ENCODE assay signal across 9 cellular contexts in the genomic region with DNA sequence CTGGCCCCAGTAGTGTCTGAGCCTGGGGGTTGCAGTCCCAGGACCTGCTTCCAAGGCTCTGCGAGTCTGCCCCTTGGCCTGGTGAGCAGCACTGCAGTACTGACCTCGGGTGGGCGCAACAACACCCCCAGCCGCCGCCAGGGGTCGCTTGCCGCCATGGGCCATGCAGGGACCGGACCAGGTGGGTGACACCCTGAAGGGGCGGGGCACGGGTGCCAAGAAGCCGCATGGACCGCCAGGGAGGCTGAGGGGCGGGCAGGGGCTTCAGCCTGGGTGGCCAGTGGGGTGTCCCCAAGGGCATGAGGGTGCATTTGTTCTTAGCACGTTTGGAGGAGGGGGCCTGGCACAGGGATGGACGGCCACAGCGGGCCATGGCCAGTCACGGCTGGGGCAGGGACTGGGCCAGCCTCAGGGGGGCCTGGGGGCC. TPM values are rescaled to one million over a fixed set of nuclear protein-coding genes. Genes with fewer than 3 reads are reported as not detected.
A peak's percentile ranks its signal among the peaks of the same experiment; 100 is the strongest.
DNase-seq lines count a peak whose midpoint lies in the region; ATAC-seq, FAIRE-seq and TF ChIP-seq lines count a peak whose summit lies in the region.
"Had no signal": no experiment of that assay in that cellular context is flagged by ENCODE, and none has a peak within 500 bp of the region (broad histone marks: within the 10 kb centered on the region; RNA-seq: fewer than 3 reads in every experiment).

No MANE protein-coding gene starts in this region.

- DNase-seq in GM12892 (ENCODE audit: insufficient read length), result peak; percentile 87
- peak in 70 of 76 experiments; percentile 4 to 86 (median 68) for DNase-seq in HUDEP-2 (lab: John Stamatoyannopoulos, UW; ENCODE audit: unreplicated experiment in 76 of 76)
- peak; percentile 77 for DNase-seq in SK-MEL-5 (ENCODE audit: low read depth, low spot score)
- peak; percentile 72 for DNase-seq in activated gamma-delta T cell treated with Interleukin-2 at 50 U/mL for 16 hours
- DNase-seq in Right ventricle myocardium superior, result peak; percentile 81
- DNase-seq in retinal pigment epithelial cell (ENCODE audit: low read depth), result no peak
- DNase-seq in GDM1 (lab: John Stamatoyannopoulos, UW), result no peak

- intact Hi-C loops in Right ventricle myocardium superior (cut with DNase I), result loop anchor here (2.0 to 5.0 kb wide), 2 partner anchors 66 to 153 kb away; no protein-coding TSS in a partner anchor

- peak; percentile 93 for TF ChIP-seq CTCF in retinal pigment epithelial cell (conservative IDR thresholded peaks at IDR 0.05; ENCODE audit: low read depth, low read length)

- H3K4me3 ChIP-seq in retinal pigment epithelial cell (ENCODE audit: low read length), result no peak overlapping the region

- TF ChIP-seq POLR2A in GM12892 (IDR thresholded peaks at IDR 0.05; ENCODE audit: low read depth, low read length), result no peak

- in situ Hi-C loops in SK-MEL-5 (cut with HindIII; ENCODE audit: low pct_unique_long_range_greater_than_20kb, low sequenced_read_pairs), result no loop called here

- peak; percentile 62 for FAIRE-seq in GM12892 (lab: Jason Lieb, UNC)
- FAIRE-seq: endometrium had no signal

- ATAC-seq in Right ventricle myocardium superior (ENCODE audit: poor library complexity) (peak; percentile 83), HG02884 (IDR thresholded peaks at IDR 0.05; ENCODE audit: unreplicated experiment) (no peak)

RNA-seq across cellular contexts. Expression of gene TACC3, which starts 25.0 kb away (rescaled TPM):
- 40.1 TPM for polyA plus RNA-seq in GM12892 (2012; ENCODE audit: missing spikeins)
- total RNA-seq in SK-MEL-5 (2014; rRNA removed; shearing (Covaris generic)), result 9.7 and 13.7 TPM in 2 replicates
- 56.3 and 67.8 TPM in 2 replicates for polyA plus RNA-seq in SK-MEL-5 (2015; cell fraction: cytosol; rRNA removed)
- polyA plus RNA-seq in SK-MEL-5 (2015; cell fraction: nucleus; rRNA removed), result 72.7 and 103 TPM in 2 replicates
- total RNA-seq in Right ventricle myocardium superior, result 7.0 TPM

RNA-seq across cellular contexts. Expression of gene TMEM129, which starts 25.2 kb away (rescaled TPM):
- 7.7 TPM for polyA plus RNA-seq in GM12892 (2012; ENCODE audit: missing spikeins)
- 27.1 and 27.2 TPM in 2 replicates for total RNA-seq in SK-MEL-5 (2014; rRNA removed; shearing (Covaris generic))
- polyA plus RNA-seq in SK-MEL-5 (2015; cell fraction: cytosol; rRNA removed), result 61.8 and 63.7 TPM in 2 replicates
- polyA plus RNA-seq in SK-MEL-5 (2015; cell fraction: nucleus; rRNA removed), result 66.6 and 98.2 TPM in 2 replicates
- 28.6 TPM for total RNA-seq in Right ventricle myocardium superior

RNA-seq across cellular contexts. Expression of gene SLBP, which starts 34.2 kb away (rescaled TPM):
- 122 TPM for polyA plus RNA-seq in GM12892 (2012; ENCODE audit: missing spikeins)
- total RNA-seq in SK-MEL-5 (2014; rRNA removed; shearing (Covaris generic)), result 81.9 and 86.1 TPM in 2 replicates
- 61.8 and 67.2 TPM in 2 replicates for polyA plus RNA-seq in SK-MEL-5 (2015; cell fraction: cytosol; rRNA removed)
- polyA plus RNA-seq in SK-MEL-5 (2015; cell fraction: nucleus; rRNA removed), result 29.1 and 41.2 TPM in 2 replicates
- 12.6 TPM for total RNA-seq in Right ventricle myocardium superior

RNA-seq across cellular contexts. Expression of gene FGFR3, which starts 46.8 kb away (rescaled TPM):
- polyA plus RNA-seq in GM12892 (2012; ENCODE audit: missing spikeins), result not detected
- 0.03 and 0.32 TPM in 2 replicates for total RNA-seq in SK-MEL-5 (2014; rRNA removed; shearing (Covaris generic))
- polyA plus RNA-seq in SK-MEL-5 (2015; cell fraction: cytosol; rRNA removed), result 1.1 and 2.2 TPM in 2 replicates
- polyA plus RNA-seq in SK-MEL-5 (2015; cell fraction: nucleus; rRNA removed), result 1.4 and 2.3 TPM in 2 replicates
- total RNA-seq in Right ventricle myocardium superior, result 2.9 TPM

Comparison
In these comparisons a context has a peak if more than half of its experiments do, and no peak if none do; other contexts are left out.
1. DNase-seq: peak in GM12892 (single experiment), HUDEP-2 (70 of 76), SK-MEL-5 (single experiment), activated gamma-delta T cell treated with Interleukin-2 at 50 U/mL for 16 hours (single experiment) and Right ventricle myocardium superior (single experiment); none in retinal pigment epithelial cell (single experiment) and GDM1 (single experiment).